1 cellular context compared by ENCODE assay signal in the genomic region with DNA sequence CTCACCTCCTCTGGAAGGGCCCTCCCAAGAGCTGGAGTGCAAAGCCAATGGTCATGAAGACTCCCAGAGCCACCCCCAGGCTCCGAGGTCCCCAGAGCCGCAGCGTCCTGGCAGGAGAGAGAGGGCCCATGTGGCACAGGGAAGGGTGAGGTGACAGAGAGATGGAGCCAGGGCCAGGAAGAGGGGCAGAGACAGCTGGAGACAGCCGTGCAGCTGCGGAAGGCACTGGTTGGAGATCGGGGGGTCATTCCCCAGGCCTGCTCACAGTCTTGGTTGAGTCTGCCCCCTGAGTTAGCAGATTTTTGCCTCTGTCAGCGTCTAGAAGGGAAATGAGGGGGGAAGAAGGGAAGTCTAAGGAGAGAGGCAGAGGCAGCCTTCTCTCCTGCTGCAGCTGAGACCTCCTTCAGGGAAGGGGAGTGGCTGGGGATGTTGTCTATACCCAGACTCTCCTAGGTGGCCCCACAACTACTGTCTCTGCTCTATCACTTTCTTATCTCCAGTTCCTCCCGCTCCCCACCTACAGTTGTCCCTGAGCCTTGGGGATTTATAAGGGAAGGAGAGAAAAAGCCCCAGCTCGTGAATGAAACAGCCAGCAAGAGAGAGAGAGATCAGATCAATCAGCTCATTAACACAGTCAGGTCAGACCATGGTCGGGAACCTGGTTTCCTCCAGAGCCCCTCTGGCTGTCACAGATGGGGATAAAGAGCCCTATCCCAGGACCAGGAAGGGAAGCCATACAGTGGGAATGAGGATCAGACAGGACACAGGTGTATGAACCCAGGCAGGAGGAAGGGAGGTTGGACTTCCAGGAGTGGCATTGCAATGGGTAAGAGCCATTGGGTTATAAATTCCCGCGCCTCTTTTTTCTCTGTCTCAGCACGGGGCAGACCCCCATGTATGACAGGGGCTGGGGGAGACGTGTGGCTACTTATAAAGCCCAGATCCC.
TF ChIP-seq lines count a peak whose summit lies in the region.

No MANE protein-coding gene starts in this region.

TF ChIP-seq in SK-N-SH, 30 proteins besides CTCF, POLR2A, EP300 and RAD21 (continued from another document):
- TF ChIP-seq, protein P1, sequence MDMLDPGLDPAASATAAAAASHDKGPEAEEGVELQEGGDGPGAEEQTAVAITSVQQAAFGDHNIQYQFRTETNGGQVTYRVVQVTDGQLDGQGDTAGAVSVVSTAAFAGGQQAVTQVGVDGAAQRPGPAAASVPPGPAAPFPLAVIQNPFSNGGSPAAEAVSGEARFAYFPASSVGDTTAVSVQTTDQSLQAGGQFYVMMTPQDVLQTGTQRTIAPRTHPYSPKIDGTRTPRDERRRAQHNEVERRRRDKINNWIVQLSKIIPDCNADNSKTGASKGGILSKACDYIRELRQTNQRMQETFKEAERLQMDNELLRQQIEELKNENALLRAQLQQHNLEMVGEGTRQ (IDR thresholded peaks at IDR 0.05; ENCODE audit: borderline replicate concordance, low read depth, low read length): no peak
- TF ChIP-seq, protein P2, sequence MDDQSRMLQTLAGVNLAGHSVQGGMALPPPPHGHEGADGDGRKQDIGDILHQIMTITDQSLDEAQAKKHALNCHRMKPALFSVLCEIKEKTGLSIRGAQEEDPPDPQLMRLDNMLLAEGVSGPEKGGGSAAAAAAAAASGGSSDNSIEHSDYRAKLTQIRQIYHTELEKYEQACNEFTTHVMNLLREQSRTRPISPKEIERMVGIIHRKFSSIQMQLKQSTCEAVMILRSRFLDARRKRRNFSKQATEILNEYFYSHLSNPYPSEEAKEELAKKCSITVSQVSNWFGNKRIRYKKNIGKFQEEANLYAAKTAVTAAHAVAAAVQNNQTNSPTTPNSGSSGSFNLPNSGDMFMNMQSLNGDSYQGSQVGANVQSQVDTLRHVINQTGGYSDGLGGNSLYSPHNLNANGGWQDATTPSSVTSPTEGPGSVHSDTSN (IDR thresholded peaks at IDR 0.05): no peak
- TF ChIP-seq, protein P3, sequence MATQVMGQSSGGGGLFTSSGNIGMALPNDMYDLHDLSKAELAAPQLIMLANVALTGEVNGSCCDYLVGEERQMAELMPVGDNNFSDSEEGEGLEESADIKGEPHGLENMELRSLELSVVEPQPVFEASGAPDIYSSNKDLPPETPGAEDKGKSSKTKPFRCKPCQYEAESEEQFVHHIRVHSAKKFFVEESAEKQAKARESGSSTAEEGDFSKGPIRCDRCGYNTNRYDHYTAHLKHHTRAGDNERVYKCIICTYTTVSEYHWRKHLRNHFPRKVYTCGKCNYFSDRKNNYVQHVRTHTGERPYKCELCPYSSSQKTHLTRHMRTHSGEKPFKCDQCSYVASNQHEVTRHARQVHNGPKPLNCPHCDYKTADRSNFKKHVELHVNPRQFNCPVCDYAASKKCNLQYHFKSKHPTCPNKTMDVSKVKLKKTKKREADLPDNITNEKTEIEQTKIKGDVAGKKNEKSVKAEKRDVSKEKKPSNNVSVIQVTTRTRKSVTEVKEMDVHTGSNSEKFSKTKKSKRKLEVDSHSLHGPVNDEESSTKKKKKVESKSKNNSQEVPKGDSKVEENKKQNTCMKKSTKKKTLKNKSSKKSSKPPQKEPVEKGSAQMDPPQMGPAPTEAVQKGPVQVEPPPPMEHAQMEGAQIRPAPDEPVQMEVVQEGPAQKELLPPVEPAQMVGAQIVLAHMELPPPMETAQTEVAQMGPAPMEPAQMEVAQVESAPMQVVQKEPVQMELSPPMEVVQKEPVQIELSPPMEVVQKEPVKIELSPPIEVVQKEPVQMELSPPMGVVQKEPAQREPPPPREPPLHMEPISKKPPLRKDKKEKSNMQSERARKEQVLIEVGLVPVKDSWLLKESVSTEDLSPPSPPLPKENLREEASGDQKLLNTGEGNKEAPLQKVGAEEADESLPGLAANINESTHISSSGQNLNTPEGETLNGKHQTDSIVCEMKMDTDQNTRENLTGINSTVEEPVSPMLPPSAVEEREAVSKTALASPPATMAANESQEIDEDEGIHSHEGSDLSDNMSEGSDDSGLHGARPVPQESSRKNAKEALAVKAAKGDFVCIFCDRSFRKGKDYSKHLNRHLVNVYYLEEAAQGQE (IDR thresholded peaks at IDR 0.05; ENCODE audit: low read depth, low read length): no peak
- TF ChIP-seq TAF1 (IDR thresholded peaks at IDR 0.05; ENCODE audit: borderline replicate concordance, low read depth, low read length): no peak
- TF ChIP-seq MEF2A (IDR thresholded peaks at IDR 0.05; ENCODE audit: borderline replicate concordance, low read depth): no peak
- TF ChIP-seq FOXM1 (IDR thresholded peaks at IDR 0.05; ENCODE audit: low read depth): no peak
TF ChIP-seq in SK-N-SH: peak in this region for 0.
